Comparison of ENCODE assay signal across 8 cellular contexts in the genomic region with DNA sequence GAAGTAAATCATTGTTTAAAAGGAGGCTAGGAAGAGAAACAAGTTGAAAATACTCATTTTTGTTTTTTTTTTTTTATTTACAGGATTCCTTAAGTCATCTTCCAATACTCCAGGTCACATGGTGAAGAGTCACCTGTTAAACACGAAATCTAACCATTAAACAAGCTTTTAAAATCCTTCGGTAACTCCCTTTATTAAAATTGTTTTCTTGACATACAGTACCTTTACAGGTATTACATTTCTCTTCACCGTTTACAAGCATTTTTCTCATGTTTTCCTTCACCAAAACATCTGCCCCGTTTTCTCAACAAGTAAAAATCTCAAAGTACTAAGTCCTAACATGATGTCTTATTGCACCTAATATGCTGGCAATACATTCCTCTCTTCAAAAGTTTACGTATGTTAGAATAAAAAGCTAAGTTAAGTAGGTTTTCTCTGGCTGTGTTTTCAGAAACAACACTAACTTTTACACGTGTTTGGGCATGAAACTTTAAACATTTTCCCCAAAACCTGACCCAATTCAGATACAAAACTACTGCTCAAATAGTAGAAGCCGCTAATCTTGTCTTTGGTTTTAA. TPM values are rescaled to one million over a fixed set of nuclear protein-coding genes. Genes with fewer than 3 reads are reported as not detected.
A peak's percentile ranks its signal among the peaks of the same experiment; 100 is the strongest.
DNase-seq lines count a peak whose midpoint lies in the region; ATAC-seq and TF ChIP-seq lines count a peak whose summit lies in the region.

No MANE protein-coding gene starts in this region.

- peak overlapping the region; percentile 95 for H3K27ac ChIP-seq in SJSA1

- TF ChIP-seq CTCF in fibroblast of villous mesenchyme (IDR thresholded peaks at IDR 0.05; ENCODE audit: insufficient read depth, low read depth, low read length), result no peak

- no peaks in the 10 kb centered on the region for H3K9me3 ChIP-seq in SJSA1 (replicated peaks)

- peaks cover 27% of the 10 kb centered on the region for H3K36me3 ChIP-seq in SJSA1

- H3K27me3 ChIP-seq in SJSA1 (replicated peaks), result no peaks in the 10 kb centered on the region

- DNase-seq in HCEC 1CT (peak; percentile 9), SJSA1 (ENCODE audit: low read depth in 1 of 2, low spot score in 2 of 2) (no peak), fibroblast of villous mesenchyme (ENCODE audit: low read depth) (peak; percentile 26), skeletal muscle cell (ENCODE audit: low read depth) (no peak), germinal center (ENCODE audit: low spot score) (no peak)
- DNase-seq in activated CD4-positive, CD25-positive, alpha-beta regulatory T cell (lab: John Stamatoyannopoulos, UW), result no peak

- peak overlapping the region; percentile 92 for H3K4me3 ChIP-seq in SJSA1
- H3K4me3 ChIP-seq in fibroblast of villous mesenchyme (ENCODE audit: low read depth, low read length), result peak overlapping the region; percentile 93
- peak overlapping the region; percentile 90 for H3K4me3 ChIP-seq in skeletal muscle cell (ENCODE audit: low read depth, low read length)

- ATAC-seq in HG02852 (IDR thresholded peaks at IDR 0.05; ENCODE audit: unreplicated experiment) (no peak), HG02571 (IDR thresholded peaks at IDR 0.05; ENCODE audit: unreplicated experiment) (no peak)

- H3K4me1 ChIP-seq in SJSA1 (replicated peaks), result peaks cover 18% of the 10 kb centered on the region

RNA-seq across cellular contexts. Expression of gene PUM2, which starts 1.1 kb away (rescaled TPM):
- total RNA-seq in SJSA1 (2014; rRNA removed; shearing (Covaris generic)), result 23.4 and 39.9 TPM in 2 replicates
- total RNA-seq in fibroblast of villous mesenchyme, result 33.5 and 56.1 TPM in 2 replicates

Comparison
In these comparisons a context has a peak if more than half of its experiments do, and no peak if none do; other contexts are left out.
1. DNase-seq: peak in HCEC 1CT (single experiment) and fibroblast of villous mesenchyme (single experiment); none in SJSA1 (0 of 2), skeletal muscle cell (single experiment), germinal center (single experiment) and activated CD4-positive, CD25-positive, alpha-beta regulatory T cell (0 of 4).
2. Peak in every context shown above with its lines, with median percentiles within 50 percentile points of each other: H3K4me3 ChIP-seq.